20 cellular contexts compared by ENCODE assay signal in the genomic region with DNA sequence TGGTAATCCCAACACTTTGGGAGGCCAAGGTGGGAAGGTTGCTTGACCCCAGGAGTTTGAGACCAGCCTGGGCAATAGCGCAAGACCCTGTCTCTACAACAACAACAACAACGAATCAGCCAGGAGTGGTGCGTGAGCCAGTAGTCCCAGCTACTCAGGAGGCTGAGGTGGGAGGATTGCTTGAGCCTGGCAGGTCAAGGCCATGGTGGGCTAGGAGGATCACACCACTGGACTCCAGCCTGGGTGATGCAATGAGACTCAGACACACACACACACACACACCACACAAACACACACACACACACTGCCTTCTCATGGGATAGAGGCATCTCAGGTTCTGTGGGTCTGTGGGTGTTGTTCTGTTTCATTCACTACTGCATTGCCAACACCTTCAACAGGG.
"Had no signal": no experiment of that assay in that cellular context is flagged by ENCODE, and none has a peak within 500 bp of the region (broad histone marks: within the 10 kb centered on the region; RNA-seq: fewer than 3 reads in every experiment).

No MANE protein-coding gene starts in this region.

- DNase-seq: central memory CD4-positive, alpha-beta T cell; effector CD4-positive, alpha-beta T cell; heart right ventricle; left lung; lower lobe of right lung; natural killer cell; occipital lobe; spleen; stimulated activated CD4-positive, alpha-beta T cell treated with anti-CD3 and anti-CD28 coated beads, Interleukin-15, amount 100 ng/mL, for 24 hours; stimulated activated CD4-positive, alpha-beta T cell treated with anti-CD3 and anti-CD28 coated beads, Interleukin-1b, Interleukin-23, amount 100 ng/mL, for 48 hours; stimulated activated CD4-positive, alpha-beta T cell treated with anti-CD3 and anti-CD28 coated beads, Interleukin-4, amount 100 ng/mL, for 4 hours; stimulated activated naive B cell treated with anti-CD40 and anti-IgM and Interleukin-4, amounts not matched to agents 10 μg/mL and 1 μg/mL and 100 μg/mL, for 72 hours; stomach; thyroid gland; upper lobe of right lung had no signal

- H3K36me3 ChIP-seq: left lung, lower lobe of right lung, neural progenitor cell, spleen, thyroid gland, upper lobe of right lung had no signal

- H3K4me2 ChIP-seq: neural progenitor cell had no signal

- H3K4me3 ChIP-seq: coronary artery, heart right ventricle, left lung, lower lobe of right lung, neural progenitor cell, spleen, stomach, thyroid gland, upper lobe of right lung had no signal

- H3K27ac ChIP-seq: left lung, lower lobe of right lung, neural progenitor cell, spleen, thyroid gland, upper lobe of right lung had no signal

- H3K9ac ChIP-seq: neural progenitor cell had no signal

- H3K9me3 ChIP-seq: heart right ventricle, left lung, lower lobe of right lung, spleen, stomach, thyroid gland, upper lobe of right lung had no signal

- H3K4me1 ChIP-seq: neural progenitor cell, upper lobe of right lung had no signal

- ATAC-seq: left lung; lower lobe of right lung; natural killer cell; stimulated activated naive B cell treated with anti-CD40 and anti-IgM and Interleukin-4, amounts not matched to agents 10 μg/mL and 1 μg/mL and 100 μg/mL, for 72 hours; upper lobe of right lung had no signal

- H3K27me3 ChIP-seq: heart right ventricle, left lung, neural progenitor cell, spleen, stomach, thyroid gland, upper lobe of right lung had no signal

- FAIRE-seq: endometrium, frontal cortex, islet of Langerhans had no signal

- H2AFZ ChIP-seq: neural progenitor cell had no signal
